ENCODE assay signal across 38 cellular contexts in genomic region chr2:217040099-217040498, GRCh38.
"Had no signal": no experiment of that assay in that cellular context is flagged by ENCODE, and none has a peak within 500 bp of the region (broad histone marks: within the 10 kb centered on the region; RNA-seq: fewer than 3 reads in every experiment).

No MANE protein-coding gene starts in this region.

- H3K36me3 ChIP-seq: ascending aorta, cardiac muscle cell, WERI-Rb-1 had no signal

- H3K9me3 ChIP-seq: ascending aorta had no signal

- H3K27ac ChIP-seq: ascending aorta, cardiac muscle cell, WERI-Rb-1 had no signal

- H3K4me3 ChIP-seq: ascending aorta, cardiac muscle cell had no signal

- H3K27me3 ChIP-seq: ascending aorta, cardiac muscle cell had no signal

- H3K27me3 Mint-ChIP-seq: activated naive CD4-positive, alpha-beta T cell treated with anti-CD3 and anti-CD28 coated beads, Interleukin-2, amount 50 U/mL, for 24 hours had no signal

- H3K9me3 Mint-ChIP-seq: activated CD4-positive, alpha-beta memory T cell treated with anti-CD3 and anti-CD28 coated beads, Interleukin-2, amount 10 ng/mL, durations not matched to agents 7 days and 5 days; activated CD4-positive, alpha-beta T cell treated with anti-CD3 and anti-CD28 coated beads, Interleukin-2, amount 10 ng/mL, durations not matched to agents 7 days and 5 days; activated naive CD4-positive, alpha-beta T cell treated with anti-CD3 and anti-CD28 coated beads, Interleukin-2, amount 10 ng/mL, durations not matched to agents 7 days and 5 days; activated naive CD4-positive, alpha-beta T cell treated with anti-CD3 and anti-CD28 coated beads, Interleukin-2, amount 50 U/mL, for 24 hours; activated naive CD8-positive, alpha-beta T cell treated with anti-CD3 and anti-CD28 coated beads, Interleukin-2, amount 50 U/mL, for 24 hours; activated T-cell treated with anti-CD3 and anti-CD28 coated beads, Interleukin-2, amount 50 U/mL, for 24 hours; activated T-helper 2 cell treated with anti-CD3 and anti-CD28 coated beads, Interferon-gamma antibody, Interleukin-2, Interleukin-4, amounts not matched to agents 10 μg/mL and 5 μg/mL and 100 μg/mL, durations not matched to agents 14 hours and 24 hours and 36 hours; brain; T-helper 1 cell treated with Interleukin-12 subunit alpha and Interleukin-12 subunit beta and Interleukin-4 antibody, amounts not matched to agents 30 μg/mL and 1 μg/mL, for 36 hours; T-helper 2 cell treated with Interferon-gamma antibody and Interleukin-4, amounts not matched to agents 5 μg/mL and 100 μg/mL, for 36 hours; WTC11 had no signal

- H3K4me3 Mint-ChIP-seq: activated CD4-positive, alpha-beta memory T cell treated with anti-CD3 and anti-CD28 coated beads, Interleukin-2, amount 10 ng/mL, durations not matched to agents 7 days and 5 days; activated CD4-positive, alpha-beta T cell treated with anti-CD3 and anti-CD28 coated beads for 36 hours; activated CD4-positive, alpha-beta T cell treated with anti-CD3 and anti-CD28 coated beads, Interleukin-2, amount 10 ng/mL, durations not matched to agents 7 days and 5 days; activated CD8-positive, alpha-beta memory T cell treated with anti-CD3 and anti-CD28 coated beads, Interleukin-2, amount 10 ng/mL, durations not matched to agents 7 days and 5 days; activated CD8-positive, alpha-beta T cell treated with anti-CD3 and anti-CD28 coated beads, Interleukin-2, amount 10 ng/mL, durations not matched to agents 7 days and 5 days; activated naive CD4-positive, alpha-beta T cell treated with anti-CD3 and anti-CD28 coated beads, Interleukin-2, amount 10 ng/mL, durations not matched to agents 7 days and 5 days; activated naive CD4-positive, alpha-beta T cell treated with anti-CD3 and anti-CD28 coated beads, Interleukin-2, amount 50 U/mL, for 24 hours; activated naive CD8-positive, alpha-beta T cell; activated naive CD8-positive, alpha-beta T cell treated with anti-CD3 and anti-CD28 coated beads, Interleukin-2, amount 10 ng/mL, durations not matched to agents 7 days and 5 days; activated naive CD8-positive, alpha-beta T cell treated with anti-CD3 and anti-CD28 coated beads, Interleukin-2, amount 50 U/mL, for 24 hours; activated T-cell treated with anti-CD3 and anti-CD28 coated beads, Interleukin-2, amount 50 U/mL, for 24 hours; brain; central memory CD8-positive, alpha-beta T cell; T-helper 1 cell treated with Interleukin-12 subunit alpha and Interleukin-12 subunit beta and Interleukin-4 antibody, amounts not matched to agents 30 μg/mL and 1 μg/mL, for 36 hours; T-helper 2 cell treated with Interferon-gamma antibody and Interleukin-4, amounts not matched to agents 5 μg/mL and 100 μg/mL, for 36 hours; WTC11 had no signal

- H3K4me1 Mint-ChIP-seq: activated CD4-positive, alpha-beta memory T cell treated with anti-CD3 and anti-CD28 coated beads, Interleukin-2, amount 10 ng/mL, durations not matched to agents 7 days and 5 days; activated CD4-positive, alpha-beta T cell treated with anti-CD3 and anti-CD28 coated beads for 36 hours; activated CD4-positive, alpha-beta T cell treated with anti-CD3 and anti-CD28 coated beads, Interleukin-2, amount 10 ng/mL, durations not matched to agents 7 days and 5 days; activated CD8-positive, alpha-beta memory T cell treated with anti-CD3 and anti-CD28 coated beads, Interleukin-2, amount 10 ng/mL, durations not matched to agents 7 days and 5 days; activated naive CD4-positive, alpha-beta T cell treated with anti-CD3 and anti-CD28 coated beads, Interleukin-2, amount 10 ng/mL, durations not matched to agents 7 days and 5 days; activated naive CD4-positive, alpha-beta T cell treated with anti-CD3 and anti-CD28 coated beads, Interleukin-2, amount 50 U/mL, for 24 hours; activated naive CD8-positive, alpha-beta T cell treated with anti-CD3 and anti-CD28 coated beads, Interleukin-2, amount 10 ng/mL, durations not matched to agents 7 days and 5 days; activated naive CD8-positive, alpha-beta T cell treated with anti-CD3 and anti-CD28 coated beads, Interleukin-2, amount 50 U/mL, for 24 hours; central memory CD8-positive, alpha-beta T cell had no signal

- H3K27ac Mint-ChIP-seq: activated CD4-positive, alpha-beta memory T cell treated with anti-CD3 and anti-CD28 coated beads, Interleukin-2, amount 10 ng/mL, durations not matched to agents 7 days and 5 days; activated CD4-positive, alpha-beta T cell treated with anti-CD3 and anti-CD28 coated beads for 36 hours; activated CD4-positive, alpha-beta T cell treated with anti-CD3 and anti-CD28 coated beads, Interleukin-2, amount 10 ng/mL, durations not matched to agents 7 days and 5 days; activated CD8-positive, alpha-beta memory T cell treated with anti-CD3 and anti-CD28 coated beads, Interleukin-2, amount 10 ng/mL, durations not matched to agents 7 days and 5 days; activated CD8-positive, alpha-beta T cell treated with anti-CD3 and anti-CD28 coated beads, Interleukin-2, amount 10 ng/mL, durations not matched to agents 7 days and 5 days; activated naive CD4-positive, alpha-beta T cell treated with anti-CD3 and anti-CD28 coated beads, Interleukin-2, amount 10 ng/mL, durations not matched to agents 7 days and 5 days; activated naive CD4-positive, alpha-beta T cell treated with anti-CD3 and anti-CD28 coated beads, Interleukin-2, amount 50 U/mL, for 24 hours; activated naive CD8-positive, alpha-beta T cell; activated naive CD8-positive, alpha-beta T cell treated with anti-CD3 and anti-CD28 coated beads, Interleukin-2, amount 10 ng/mL, durations not matched to agents 7 days and 5 days; activated naive CD8-positive, alpha-beta T cell treated with anti-CD3 and anti-CD28 coated beads, Interleukin-2, amount 50 U/mL, for 24 hours; activated T-cell treated with anti-CD3 and anti-CD28 coated beads, Interleukin-2, amount 50 U/mL, for 24 hours; activated T-helper 2 cell treated with anti-CD3 and anti-CD28 coated beads, Interferon-gamma antibody, Interleukin-2, Interleukin-4, amounts not matched to agents 10 μg/mL and 5 μg/mL and 100 μg/mL, durations not matched to agents 14 hours and 24 hours and 36 hours; brain; T-helper 1 cell treated with Interleukin-12 subunit alpha and Interleukin-12 subunit beta and Interleukin-4 antibody, amounts not matched to agents 30 μg/mL and 1 μg/mL, for 36 hours; T-helper 2 cell treated with Interferon-gamma antibody and Interleukin-4, amounts not matched to agents 5 μg/mL and 100 μg/mL, for 36 hours; WTC11 had no signal

- ATAC-seq: activated CD4-positive, alpha-beta T cell treated with anti-CD3 and anti-CD28 coated beads for 36 hours; activated CD4-positive, CD25-positive, alpha-beta regulatory T cell treated with anti-CD3 and anti-CD28 coated beads, Interleukin-2, amount 50 U/mL, for 24 hours; activated CD8-positive, alpha-beta memory T cell treated with anti-CD3 and anti-CD28 coated beads, Interleukin-2, amount 10 ng/mL, durations not matched to agents 7 days and 5 days; activated CD8-positive, alpha-beta T cell treated with anti-CD3 and anti-CD28 coated beads, Interleukin-2, amount 10 ng/mL, durations not matched to agents 7 days and 5 days; activated naive CD8-positive, alpha-beta T cell treated with anti-CD3 and anti-CD28 coated beads, Interleukin-2, amount 50 U/mL, for 24 hours; WTC11 had no signal

- DNase-seq: activated CD4-positive, alpha-beta memory T cell treated with anti-CD3 and anti-CD28 coated beads, Interleukin-2, amount 10 ng/mL, durations not matched to agents 7 days and 5 days; activated CD4-positive, alpha-beta T cell treated with anti-CD3 and anti-CD28 coated beads for 1 hour; activated CD4-positive, alpha-beta T cell treated with anti-CD3 and anti-CD28 coated beads for 36 hours; activated CD4-positive, alpha-beta T cell treated with anti-CD3 and anti-CD28 coated beads for 48 hours; activated CD4-positive, alpha-beta T cell treated with anti-CD3 and anti-CD28 coated beads, Interleukin-2, amount 10 ng/mL, durations not matched to agents 7 days and 5 days; activated CD4-positive, alpha-beta T cell treated with anti-CD3 and anti-CD28 coated beads, Interleukin-2, amount 50 U/mL, for 48 hours; activated CD4-positive, CD25-positive, alpha-beta regulatory T cell; activated CD8-positive, alpha-beta memory T cell treated with anti-CD3 and anti-CD28 coated beads for 24 hours; activated CD8-positive, alpha-beta memory T cell treated with anti-CD3 and anti-CD28 coated beads, Interleukin-2, amount 10 ng/mL, durations not matched to agents 7 days and 5 days; activated CD8-positive, alpha-beta memory T cell treated with anti-CD3 and anti-CD28 coated beads, Interleukin-2, amount 50 U/mL, for 48 hours; activated CD8-positive, alpha-beta T cell treated with anti-CD3 and anti-CD28 coated beads, Interleukin-2, amount 10 ng/mL, durations not matched to agents 7 days and 5 days; activated effector memory CD4-positive, alpha-beta T cell treated with Interleukin-2 at 50 U/mL for 16 hours; activated gamma-delta T cell; activated naive CD4-positive, alpha-beta T cell treated with anti-CD3 and anti-CD28 coated beads, Interleukin-2, amount 10 ng/mL, durations not matched to agents 7 days and 5 days; activated naive CD4-positive, alpha-beta T cell treated with Interleukin-2 at 50 U/mL for 16 hours; activated naive CD8-positive, alpha-beta T cell treated with anti-CD3 and anti-CD28 coated beads, Interleukin-2, amount 10 ng/mL, durations not matched to agents 7 days and 5 days; activated naive CD8-positive, alpha-beta T cell treated with anti-CD3 and anti-CD28 coated beads, Interleukin-2, amount 50 U/mL, for 24 hours; activated T-cell treated with anti-CD3 and anti-CD28 coated beads, Interleukin-2, amount 50 U/mL, for 24 hours; activated T-cell treated with anti-CD3 and anti-CD28 coated beads, Interleukin-2, amount 50 U/mL, for 48 hours; amygdala; anterior cingulate cortex; caudate nucleus; cerebellar nuclear complex; T-helper 1 cell; T-helper 2 cell; T-helper 9 cell; WERI-Rb-1 had no signal

- H3K36me3 Mint-ChIP-seq: activated CD8-positive, alpha-beta memory T cell treated with anti-CD3 and anti-CD28 coated beads, Interleukin-2, amount 10 ng/mL, durations not matched to agents 7 days and 5 days; activated naive CD4-positive, alpha-beta T cell treated with anti-CD3 and anti-CD28 coated beads, Interleukin-2, amount 10 ng/mL, durations not matched to agents 7 days and 5 days; activated naive CD4-positive, alpha-beta T cell treated with anti-CD3 and anti-CD28 coated beads, Interleukin-2, amount 50 U/mL, for 24 hours; activated naive CD8-positive, alpha-beta T cell; brain; WTC11 had no signal
